ENCODE assay signal across 9 cellular contexts in genomic region chr6:33812669-33813068, GRCh38. TPM values are rescaled to one million over a fixed set of nuclear protein-coding genes. Genes with fewer than 3 reads are reported as not detected.
DNase-seq lines count a peak whose midpoint lies in the region; ATAC-seq and TF ChIP-seq lines count a peak whose summit lies in the region.
"Had no signal": no experiment of that assay in that cellular context is flagged by ENCODE, and none has a peak within 500 bp of the region (broad histone marks: within the 10 kb centered on the region; RNA-seq: fewer than 3 reads in every experiment).

No MANE protein-coding gene starts in this region.

- POLR2A ChIA-PET in CD8-positive, alpha-beta T cell (lab: Charles Lee) = interaction anchor here (1.2 kb wide), 1 partner anchor 14 kb away, joined by 5 read pairs; no protein-coding TSS in a partner anchor
- POLR2A ChIA-PET in HEK293T (lab: Yijun Ruan, JAX) = interaction anchor here (1.4 kb wide), 1 partner anchor 26 kb away, joined by 3 read pairs; no protein-coding TSS in a partner anchor

- no peak for ATAC-seq in CD8-positive, alpha-beta T cell
- peak; percentile 72 to 75 for ATAC-seq in lower lobe of right lung
- no peak for ATAC-seq in HG03025 (IDR thresholded peaks at IDR 0.05; ENCODE audit: low FRiP score, unreplicated experiment)

- no peak overlapping the region for H3K27ac Mint-ChIP-seq in CD8-positive, alpha-beta T cell

- no peak for TF ChIP-seq CTCF in CD8-positive, alpha-beta T cell (IDR thresholded peaks at IDR 0.05)
- TF ChIP-seq CTCF in cardiac fibroblast (IDR thresholded peaks at IDR 0.05; ENCODE audit: low read depth, low read length) = peak; percentile 61
- TF ChIP-seq CTCF in lower lobe of right lung (IDR thresholded peaks at IDR 0.05) = peak; percentile 20
- TF ChIP-seq CTCF in vagina (IDR thresholded peaks at IDR 0.05) = peak in 1 of 3 experiments; percentile 18

- H3K4me1 ChIP-seq in CD8-positive, alpha-beta T cell (ENCODE audit: insufficient read depth, low read length) = peaks cover 9% of the 10 kb centered on the region
- H3K4me1 ChIP-seq in lower lobe of right lung (no peaks in the 10 kb centered on the region), vagina (no peaks in the 10 kb centered on the region)

- peaks cover 15% of the 10 kb centered on the region for H3K4me1 Mint-ChIP-seq in CD8-positive, alpha-beta T cell (ENCODE audit: low read depth)

- no peaks in the 10 kb centered on the region for H3K9me3 ChIP-seq in CD8-positive, alpha-beta T cell (ENCODE audit: low read length)
- no peaks in the 10 kb centered on the region for H3K9me3 ChIP-seq in lower lobe of right lung
- H3K9me3 ChIP-seq in vagina = no peaks in the 10 kb centered on the region

- H3K36me3 Mint-ChIP-seq in CD8-positive, alpha-beta T cell = no peaks in the 10 kb centered on the region

- no peak overlapping the region for H3K4me3 Mint-ChIP-seq in CD8-positive, alpha-beta T cell

- peaks cover 52% of the 10 kb centered on the region for H3K27me3 Mint-ChIP-seq in CD8-positive, alpha-beta T cell (ENCODE audit: low read depth)

- no peaks in the 10 kb centered on the region for H3K36me3 ChIP-seq in CD8-positive, alpha-beta T cell (ENCODE audit: insufficient read depth, low read length)
- H3K36me3 ChIP-seq in lower lobe of right lung (no peaks in the 10 kb centered on the region), vagina (no peaks in the 10 kb centered on the region)

- H3K4me3 ChIP-seq in CD8-positive, alpha-beta T cell (ENCODE audit: low read depth, low read length) = no peak overlapping the region
- no peak overlapping the region for H3K4me3 ChIP-seq in cardiac fibroblast (replicated peaks in 1 of 2; ENCODE audit: low read depth in 2 of 2, low read length in 2 of 2)
- H3K4me3 ChIP-seq in lower lobe of right lung = no peak overlapping the region
- no peak overlapping the region for H3K4me3 ChIP-seq in vagina

- intact Hi-C loops in CD8-positive, alpha-beta T cell (cut with DNase I, micrococcal nuclease) = no loop called here
- intact Hi-C loops in lower lobe of right lung (cut with DNase I) (no loop called here), vagina (cut with DNase I) (no loop called here)

- H3K27me3 ChIP-seq in CD8-positive, alpha-beta T cell (ENCODE audit: insufficient read depth, low read length) = peaks cover 16% of the 10 kb centered on the region
- H3K27me3 ChIP-seq in lower lobe of right lung (ENCODE audit: low read depth) = peaks cover 32% of the 10 kb centered on the region
- no peaks in the 10 kb centered on the region for H3K27me3 ChIP-seq in vagina

- no peak overlapping the region for H3K27ac ChIP-seq in CD8-positive, alpha-beta T cell (ENCODE audit: low read depth, low read length)
- H3K27ac ChIP-seq in lower lobe of right lung (no peak overlapping the region), vagina (no peak overlapping the region)

- TF ChIP-seq POLR2A in vagina (IDR thresholded peaks at IDR 0.05) = no peak

- CTCF ChIA-PET in CD8-positive, alpha-beta T cell (lab: Charles Lee) = interaction anchor here (1.2 kb wide), 1 partner anchor 26 kb away, joined by 3 read pairs; no protein-coding TSS in a partner anchor
- CTCF ChIA-PET in HEK293T (lab: Yijun Ruan, JAX) = no interaction called here

- peak in 4 of 7 experiments; percentile 5 to 57 (median 31) for DNase-seq in CD8-positive, alpha-beta T cell
- DNase-seq in HEK293T (ENCODE audit: extremely low spot score) = peak; percentile 71
- DNase-seq in RKO (ENCODE audit: low spot score) = peak; percentile 69
- DNase-seq in cardiac fibroblast (ENCODE audit: low read depth in 2 of 2) = peak; percentile 53 to 59
- peak; percentile 56 for DNase-seq in lower lobe of right lung
- no peak for DNase-seq in KG1 (lab: John Stamatoyannopoulos, UW)
- no peak for DNase-seq in vagina (ENCODE audit: extremely low spot score in 2 of 2)

- H3K9me3 Mint-ChIP-seq in CD8-positive, alpha-beta T cell = no peaks in the 10 kb centered on the region

TF ChIP-seq in HEK293T, 16 proteins besides CTCF, POLR2A, EP300 and RAD21:
- TF ChIP-seq LEF1 (IDR thresholded peaks at IDR 0.05; ENCODE audit: borderline replicate concordance) = no peak
- TF ChIP-seq CTBP1 (IDR thresholded peaks at IDR 0.05; ENCODE audit: borderline replicate concordance) = no peak
- TF ChIP-seq HDGF (IDR thresholded peaks at IDR 0.05; ENCODE audit: borderline replicate concordance) = no peak
- no peak for TF ChIP-seq PKNOX1 (IDR thresholded peaks at IDR 0.05)
- TF ChIP-seq ELF4 (IDR thresholded peaks at IDR 0.05) = no peak
- no peak for TF ChIP-seq BHLHE40 (IDR thresholded peaks at IDR 0.05; ENCODE audit: borderline replicate concordance)

RNA-seq across cellular contexts. Expression of gene MLN, which starts 8.9 kb away (rescaled TPM):
- not detected for total RNA-seq in CD8-positive, alpha-beta T cell
- not detected for total RNA-seq in lower lobe of right lung
- total RNA-seq in vagina = not detected
- total RNA-seq: subcutaneous adipose tissue had no signal

RNA-seq across cellular contexts. Expression of gene LEMD2, which starts 23.7 kb away (rescaled TPM):
- total RNA-seq in CD8-positive, alpha-beta T cell = 100 to 1,000 TPM; 124 TPM
- total RNA-seq in lower lobe of right lung (53.6 TPM), vagina (55.5 TPM)

Comparison
In these comparisons a context has a peak if more than half of its experiments do, and no peak if none do; other contexts are left out.
1. ATAC-seq: peak in lower lobe of right lung (2 of 2); none in CD8-positive, alpha-beta T cell (single experiment) and HG03025 (single experiment).
2. DNase-seq: peak in CD8-positive, alpha-beta T cell (4 of 7), HEK293T (single experiment), RKO (single experiment), cardiac fibroblast (2 of 2) and lower lobe of right lung (single experiment); none in KG1 (single experiment) and vagina (0 of 2).